ENCODE assay signal across 27 cellular contexts in the genomic region with DNA sequence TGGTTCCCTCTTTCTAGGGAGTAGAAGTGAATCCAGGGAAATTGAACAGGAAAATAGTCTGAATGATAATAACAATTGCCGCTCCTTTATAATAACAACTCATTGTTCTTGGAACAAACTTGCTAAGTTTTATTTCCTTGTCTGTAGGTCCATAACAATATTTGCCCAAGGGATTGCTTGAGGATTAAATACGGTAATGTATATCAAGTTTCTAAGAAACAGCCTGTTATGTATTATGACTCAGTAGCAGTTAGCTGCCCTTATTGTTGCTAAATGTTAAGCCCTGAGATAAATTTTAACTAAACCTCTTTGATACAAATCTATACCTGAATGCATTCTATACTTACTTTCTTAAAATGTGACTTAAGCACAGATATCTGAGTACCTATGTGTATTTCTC.
"Had no signal": no experiment of that assay in that cellular context is flagged by ENCODE, and none has a peak within 500 bp of the region (broad histone marks: within the 10 kb centered on the region; RNA-seq: fewer than 3 reads in every experiment).

No MANE protein-coding gene starts in this region.

- H3K36me3 Mint-ChIP-seq: activated naive CD4-positive, alpha-beta T cell treated with anti-CD3 and anti-CD28 coated beads, Interleukin-2, amount 50 U/mL, for 24 hours; natural killer cell; stimulated activated effector memory CD8-positive, alpha-beta T cell treated with anti-CD3 and anti-CD28 coated beads, Interleukin-12 subunit alpha, Interleukin-12 subunit beta, amount 100 ng/mL, for 72 hours had no signal

- DNase-seq: activated B cell treated with CpG ODN at 0.5 μM for 24 hours; activated CD4-positive, alpha-beta T cell treated with anti-CD3 and anti-CD28 coated beads, Interleukin-2, amount 50 U/mL, for 1 hour; activated CD8-positive, alpha-beta T cell treated with anti-CD3 and anti-CD28 coated beads for 36 hours; activated naive CD8-positive, alpha-beta T cell treated with anti-CD3 and anti-CD28 coated beads, Interleukin-2, amount 50 U/mL, for 24 hours; activated T-cell treated with anti-CD3 and anti-CD28 coated beads, Interleukin-2, amount 50 U/mL, for 4 hours; dermis blood vessel endothelial cell; effector CD4-positive, alpha-beta T cell; erythroblast; foreskin fibroblast; heart left ventricle; kidney glomerular epithelial cell; left lung; lower lobe of right lung; mesenchymal stem cell; natural killer cell; right lobe of liver; stimulated activated CD4-positive, alpha-beta T cell treated with anti-CD3 and anti-CD28 coated beads, Interleukin-4, amount 100 ng/mL, for 24 hours; T-helper 1 cell; upper lobe of left lung had no signal

- H3K27ac ChIP-seq: breast epithelium, heart left ventricle, left lung, lower lobe of right lung, right lobe of liver, upper lobe of left lung, vagina had no signal

- H3K27me3 ChIP-seq: breast epithelium, heart left ventricle, left lung, right lobe of liver, upper lobe of left lung, vagina had no signal

- H3K4me1 ChIP-seq: breast epithelium, heart left ventricle, left lung, lower lobe of right lung, right lobe of liver, upper lobe of left lung, vagina had no signal

- ATAC-seq: activated CD8-positive, alpha-beta T cell treated with anti-CD3 and anti-CD28 coated beads for 36 hours; activated naive CD8-positive, alpha-beta T cell treated with anti-CD3 and anti-CD28 coated beads, Interleukin-2, amount 50 U/mL, for 24 hours; activated T-cell treated with anti-CD3 and anti-CD28 coated beads, Interleukin-2, amount 50 U/mL, for 4 hours; heart left ventricle; left lung; lower lobe of right lung; natural killer cell; right lobe of liver; stimulated activated effector memory CD8-positive, alpha-beta T cell treated with anti-CD3 and anti-CD28 coated beads, Interleukin-12 subunit alpha, Interleukin-12 subunit beta, amount 100 ng/mL, for 72 hours had no signal

- H3K36me3 ChIP-seq: breast epithelium, heart left ventricle, left lung, lower lobe of right lung, right lobe of liver, upper lobe of left lung, vagina had no signal

- H3K27me3 Mint-ChIP-seq: activated B cell treated with CpG ODN at 0.5 μM for 24 hours; activated CD8-positive, alpha-beta T cell treated with anti-CD3 and anti-CD28 coated beads for 36 hours; activated naive CD4-positive, alpha-beta T cell treated with anti-CD3 and anti-CD28 coated beads, Interleukin-2, amount 50 U/mL, for 24 hours; activated naive CD8-positive, alpha-beta T cell treated with anti-CD3 and anti-CD28 coated beads, Interleukin-2, amount 50 U/mL, for 24 hours; central memory CD8-positive, alpha-beta T cell; stimulated activated naive CD8-positive, alpha-beta T cell treated with anti-CD3 and anti-CD28 coated beads, Interleukin-15, Interleukin-2, amounts not matched to agents 100 ng/mL and 50 ng/mL, for 24 hours had no signal

- H3K9me3 ChIP-seq: breast epithelium, heart left ventricle, left lung, lower lobe of right lung, right lobe of liver, upper lobe of left lung, vagina had no signal

- H3K4me1 Mint-ChIP-seq: activated B cell treated with CpG ODN at 0.5 μM for 24 hours; activated naive CD4-positive, alpha-beta T cell treated with anti-CD3 and anti-CD28 coated beads, Interleukin-2, amount 50 U/mL, for 24 hours; activated naive CD8-positive, alpha-beta T cell treated with anti-CD3 and anti-CD28 coated beads, Interleukin-2, amount 50 U/mL, for 24 hours; central memory CD8-positive, alpha-beta T cell; natural killer cell; stimulated activated effector memory CD8-positive, alpha-beta T cell treated with anti-CD3 and anti-CD28 coated beads, Interleukin-12 subunit alpha, Interleukin-12 subunit beta, amount 100 ng/mL, for 72 hours had no signal

- H3K4me3 Mint-ChIP-seq: activated B cell treated with CpG ODN at 0.5 μM for 24 hours; activated CD8-positive, alpha-beta T cell treated with anti-CD3 and anti-CD28 coated beads for 36 hours; activated naive CD4-positive, alpha-beta T cell treated with anti-CD3 and anti-CD28 coated beads, Interleukin-2, amount 50 U/mL, for 24 hours; activated naive CD8-positive, alpha-beta T cell treated with anti-CD3 and anti-CD28 coated beads, Interleukin-2, amount 50 U/mL, for 24 hours; activated T-cell treated with anti-CD3 and anti-CD28 coated beads, Interleukin-2, amount 50 U/mL, for 4 hours; central memory CD8-positive, alpha-beta T cell; natural killer cell; stimulated activated effector memory CD8-positive, alpha-beta T cell treated with anti-CD3 and anti-CD28 coated beads, Interleukin-12 subunit alpha, Interleukin-12 subunit beta, amount 100 ng/mL, for 72 hours; stimulated activated naive CD8-positive, alpha-beta T cell treated with anti-CD3 and anti-CD28 coated beads, Interleukin-15, Interleukin-2, amounts not matched to agents 100 ng/mL and 50 ng/mL, for 24 hours; T-helper 2 cell treated with Interferon-gamma antibody and Interleukin-4, amounts not matched to agents 5 μg/mL and 100 μg/mL, for 36 hours had no signal

- H3K9me3 Mint-ChIP-seq: activated B cell treated with CpG ODN at 0.5 μM for 24 hours; activated CD8-positive, alpha-beta T cell treated with anti-CD3 and anti-CD28 coated beads for 36 hours; activated naive CD4-positive, alpha-beta T cell treated with anti-CD3 and anti-CD28 coated beads, Interleukin-2, amount 50 U/mL, for 24 hours; activated T-cell treated with anti-CD3 and anti-CD28 coated beads, Interleukin-2, amount 50 U/mL, for 4 hours; activated T-helper 2 cell treated with anti-CD3 and anti-CD28 coated beads, Interferon-gamma antibody, Interleukin-2, Interleukin-4, amounts not matched to agents 10 μg/mL and 5 μg/mL and 100 μg/mL, durations not matched to agents 14 hours and 24 hours and 36 hours; stimulated activated naive CD8-positive, alpha-beta T cell treated with anti-CD3 and anti-CD28 coated beads, Interleukin-15, Interleukin-2, amounts not matched to agents 100 ng/mL and 50 ng/mL, for 24 hours; T-helper 2 cell treated with Interferon-gamma antibody and Interleukin-4, amounts not matched to agents 5 μg/mL and 100 μg/mL, for 36 hours had no signal

- H3K27ac Mint-ChIP-seq: activated B cell treated with CpG ODN at 0.5 μM for 24 hours; activated CD8-positive, alpha-beta T cell treated with anti-CD3 and anti-CD28 coated beads for 36 hours; activated naive CD4-positive, alpha-beta T cell treated with anti-CD3 and anti-CD28 coated beads, Interleukin-2, amount 50 U/mL, for 24 hours; activated naive CD8-positive, alpha-beta T cell treated with anti-CD3 and anti-CD28 coated beads, Interleukin-2, amount 50 U/mL, for 24 hours; activated T-helper 2 cell treated with anti-CD3 and anti-CD28 coated beads, Interferon-gamma antibody, Interleukin-2, Interleukin-4, amounts not matched to agents 10 μg/mL and 5 μg/mL and 100 μg/mL, durations not matched to agents 14 hours and 24 hours and 36 hours; natural killer cell; stimulated activated effector memory CD8-positive, alpha-beta T cell treated with anti-CD3 and anti-CD28 coated beads, Interleukin-12 subunit alpha, Interleukin-12 subunit beta, amount 100 ng/mL, for 72 hours; stimulated activated naive CD8-positive, alpha-beta T cell treated with anti-CD3 and anti-CD28 coated beads, Interleukin-15, Interleukin-2, amounts not matched to agents 100 ng/mL and 50 ng/mL, for 24 hours; T-helper 2 cell treated with Interferon-gamma antibody and Interleukin-4, amounts not matched to agents 5 μg/mL and 100 μg/mL, for 36 hours had no signal

- H3K4me3 ChIP-seq: breast epithelium, heart left ventricle, left lung, lower lobe of right lung, right lobe of liver, upper lobe of left lung, vagina had no signal
